8 cellular contexts compared by ENCODE assay signal in the genomic region with DNA sequence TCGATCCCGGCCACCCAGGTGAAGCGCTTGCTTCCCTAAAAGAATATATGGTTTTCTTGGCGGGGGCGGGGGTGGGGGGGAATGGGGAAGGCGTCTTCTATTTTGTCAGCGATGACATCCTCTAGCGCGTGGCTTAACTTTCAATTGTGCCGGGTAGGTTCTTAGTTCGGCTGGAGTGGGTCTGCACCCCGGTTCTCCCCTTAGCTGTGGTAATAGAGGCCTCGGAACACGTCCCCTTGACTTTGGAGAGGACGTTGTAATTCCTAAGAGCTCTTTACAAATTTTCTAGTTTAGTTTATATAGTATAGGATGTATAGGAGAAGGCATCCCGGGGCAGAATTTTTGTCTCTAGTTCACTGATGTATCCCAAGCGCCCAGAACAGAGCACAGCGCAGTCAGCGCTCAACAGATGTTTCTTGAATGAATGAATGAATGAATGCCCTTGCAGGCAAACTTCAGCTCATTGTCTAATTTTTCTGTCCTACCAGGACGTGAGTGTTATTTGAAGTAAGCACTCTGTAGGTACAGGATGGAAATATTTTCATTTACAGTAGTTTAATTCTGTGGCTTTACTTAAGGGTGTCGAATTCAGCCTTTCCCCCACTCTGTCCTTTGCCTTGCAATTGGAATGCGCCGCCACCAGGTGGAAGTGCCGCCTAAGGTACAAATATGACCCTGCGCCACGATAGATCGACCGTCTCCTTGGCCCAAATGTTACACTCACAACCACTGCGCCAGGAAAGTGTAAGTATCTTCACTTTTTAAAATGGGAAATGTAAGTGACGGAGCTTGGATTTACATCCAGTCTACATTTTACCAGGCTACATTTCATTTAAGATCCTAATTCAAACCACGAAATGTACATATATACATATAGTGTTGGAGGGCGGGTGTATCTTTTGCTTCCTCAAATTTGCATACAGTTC. TPM values are rescaled to one million over a fixed set of nuclear protein-coding genes. Genes with fewer than 3 reads are reported as not detected.
A peak's percentile ranks its signal among the peaks of the same experiment; 100 is the strongest.
DNase-seq lines count a peak whose midpoint lies in the region; TF ChIP-seq lines count a peak whose summit lies in the region.

No MANE protein-coding gene starts in this region.

- no peak for TF ChIP-seq EP300 in neural cell (conservative IDR thresholded peaks at IDR 0.05; ENCODE audit: poor library complexity, severe bottlenecking)

- H3K4me2 ChIP-seq in GM23248 (ENCODE audit: unreplicated experiment) (peak overlapping the region; percentile 86), neural cell (ENCODE audit: low read length) (no peak overlapping the region)

- peaks cover 9% of the 10 kb centered on the region; the same call in 1 of the 2 replicates for H3K4me1 ChIP-seq in GM23248 (ENCODE audit: insufficient read depth)

- H3K79me2 ChIP-seq in GM23248 (ENCODE audit: insufficient read depth): peaks cover 29% of the 10 kb centered on the region
- H3K79me2 ChIP-seq in neural cell (replicated peaks; ENCODE audit: insufficient read depth, low read length): peaks cover 3% of the 10 kb centered on the region

- TF ChIP-seq CTCF in foreskin fibroblast (IDR thresholded peaks at IDR 0.05; ENCODE audit: low read depth, low read length): peak; percentile 89
- TF ChIP-seq CTCF in neural cell (IDR thresholded peaks at IDR 0.05; ENCODE audit: poor library complexity, severe bottlenecking): peak; percentile 95

- H3K27me3 ChIP-seq in GM23248 (replicated peaks; ENCODE audit: insufficient read depth) (no peaks in the 10 kb centered on the region), neural cell (ENCODE audit: insufficient read depth, low read depth, low read length) (no peaks in the 10 kb centered on the region)

- H3K9ac ChIP-seq in GM23248: peak overlapping the region; percentile 90
- peak overlapping the region; percentile 83 for H3K9ac ChIP-seq in neural cell (ENCODE audit: low read length)

- in situ Hi-C loops in GM23248 (cut with MboI): loop anchor here (25.0 kb wide), 1 partner anchor 1104 kb away; no protein-coding TSS in a partner anchor

- H3K27me3 Mint-ChIP-seq in stimulated activated naive CD8-positive, alpha-beta T cell treated with anti-CD3 and anti-CD28 coated beads, Interleukin-15, Interleukin-2, amounts not matched to agents 100 ng/mL and 50 ng/mL, for 24 hours: no peaks in the 10 kb centered on the region

- H3K9me3 ChIP-seq in GM23248 (ENCODE audit: low read depth): no peaks in the 10 kb centered on the region
- no peaks in the 10 kb centered on the region for H3K9me3 ChIP-seq in KOPT-K1 (ENCODE audit: insufficient read depth, low read length, poor library complexity, severe bottlenecking)
- no peaks in the 10 kb centered on the region for H3K9me3 ChIP-seq in neural cell (ENCODE audit: low read length)

- peak; percentile 87 for DNase-seq in Daoy (ENCODE audit: low read depth)
- peak; percentile 89 for DNase-seq in GM23248
- peak; percentile 89 for DNase-seq in RPMI8226
- DNase-seq in activated effector memory CD4-positive, alpha-beta T cell treated with anti-CD3 and anti-CD28 coated beads, Interleukin-2, amount 50 U/mL, for 16 hours: peak; percentile 91
- peak; percentile 73 to 92 for DNase-seq in foreskin fibroblast

- H3K27ac ChIP-seq in GM23248 (peak overlapping the region; percentile 63; the same call in 1 of the 2 replicates), KOPT-K1 (ENCODE audit: low read depth, low read length, poor library complexity, severe bottlenecking) (peak overlapping the region; percentile 81), neural cell (ENCODE audit: low read length) (peak overlapping the region; percentile 75)

- H3K36me3 Mint-ChIP-seq in stimulated activated naive CD8-positive, alpha-beta T cell treated with anti-CD3 and anti-CD28 coated beads, Interleukin-15, Interleukin-2, amounts not matched to agents 100 ng/mL and 50 ng/mL, for 24 hours (ENCODE audit: low read depth): peaks cover 19% of the 10 kb centered on the region

- 3% methylated on average over 27 to 32 of the region's 32 CpGs for WGBS in GM23248 (ENCODE audit: low coverage in 1 of 2, low lambda C conversion rate in 2 of 2, missing lambda C conversion rate in 2 of 2), 2 experiments

- H3K4me3 Mint-ChIP-seq in stimulated activated naive CD8-positive, alpha-beta T cell treated with anti-CD3 and anti-CD28 coated beads, Interleukin-15, Interleukin-2, amounts not matched to agents 100 ng/mL and 50 ng/mL, for 24 hours: peak overlapping the region; percentile 99

- peaks cover 45% of the 10 kb centered on the region for H3K4me1 Mint-ChIP-seq in stimulated activated naive CD8-positive, alpha-beta T cell treated with anti-CD3 and anti-CD28 coated beads, Interleukin-15, Interleukin-2, amounts not matched to agents 100 ng/mL and 50 ng/mL, for 24 hours (ENCODE audit: low read depth)

- peak overlapping the region; percentile 53 for H3K27ac Mint-ChIP-seq in stimulated activated naive CD8-positive, alpha-beta T cell treated with anti-CD3 and anti-CD28 coated beads, Interleukin-15, Interleukin-2, amounts not matched to agents 100 ng/mL and 50 ng/mL, for 24 hours

- TF ChIP-seq RAD21 in neural cell (conservative IDR thresholded peaks at IDR 0.05): peak; percentile 96

- H3K36me3 ChIP-seq in GM23248 (ENCODE audit: low read depth) (peaks cover 8% of the 10 kb centered on the region; the same call in 1 of the 2 replicates), KOPT-K1 (ENCODE audit: insufficient read depth, low read length) (peaks cover 25% of the 10 kb centered on the region), neural cell (ENCODE audit: insufficient read depth, low read length) (peaks cover 5% of the 10 kb centered on the region)

- no peaks in the 10 kb centered on the region for H3K9me3 Mint-ChIP-seq in stimulated activated naive CD8-positive, alpha-beta T cell treated with anti-CD3 and anti-CD28 coated beads, Interleukin-15, Interleukin-2, amounts not matched to agents 100 ng/mL and 50 ng/mL, for 24 hours

- H3F3A ChIP-seq in GM23248 (ENCODE audit: insufficient read depth) (no peaks in the 10 kb centered on the region), neural cell (ENCODE audit: insufficient read depth, low read length, poor library complexity, severe bottlenecking) (no peaks in the 10 kb centered on the region)

- peak overlapping the region; percentile 93 for H2AFZ ChIP-seq in GM23248
- peak overlapping the region; percentile 35 for H2AFZ ChIP-seq in neural cell (ENCODE audit: low read depth, low read length)

- H4K20me1 ChIP-seq in GM23248 (ENCODE audit: insufficient read depth) (no peaks in the 10 kb centered on the region), neural cell (ENCODE audit: insufficient read depth) (no peaks in the 10 kb centered on the region)

- H3K9me2 ChIP-seq in GM23248 (ENCODE audit: insufficient read depth) (no peaks in the 10 kb centered on the region), neural cell (ENCODE audit: insufficient read depth, low read length) (no peaks in the 10 kb centered on the region)

- H3K4me3 ChIP-seq in GM23248 (peak overlapping the region; percentile 94), foreskin fibroblast (ENCODE audit: low read depth in 1 of 2, low read length in 2 of 2) (peak overlapping the region; percentile 76 to 86), neural cell (ENCODE audit: low read length) (peak overlapping the region; percentile 75)

TF ChIP-seq in neural cell, 6 proteins besides CTCF, POLR2A, EP300 and RAD21:
- TF ChIP-seq EZH2 (IDR thresholded peaks at IDR 0.05; ENCODE audit: borderline replicate concordance, insufficient read depth, low read length, poor library complexity, severe bottlenecking) (no peak), SMC3 (conservative IDR thresholded peaks at IDR 0.05; ENCODE audit: poor library complexity) (peak; percentile 90), POLR2AphosphoS5 (IDR thresholded peaks at IDR 0.05) (no peak), MXI1 (conservative IDR thresholded peaks at IDR 0.05; ENCODE audit: poor library complexity, severe bottlenecking) (no peak), REST (IDR thresholded peaks at IDR 0.05; ENCODE audit: borderline replicate concordance) (no peak), TAF1 (IDR thresholded peaks at IDR 0.05; ENCODE audit: low read depth) (no peak)
TF ChIP-seq in neural cell: peak in this region for 1.

RNA-seq across cellular contexts. Expression of gene MRPL39, which starts 0.8 kb away (rescaled TPM):
- total RNA-seq in Daoy (2014; rRNA removed; shearing (Covaris generic)): 92.2 and 119 TPM in 2 replicates
- total RNA-seq in GM23248 (2014; rRNA removed; shearing (Covaris generic)): 24.4 and 26.1 TPM in 2 replicates
- polyA plus RNA-seq in GM23248 (2016; fragmentation: Nextera tagmentation; extraction: Ambion mirVana): 50.5 and 50.7 TPM in 2 replicates
- polyA plus RNA-seq in neural cell: 28.5 and 43.2 TPM in 2 replicates
- 41.4 and 45.8 TPM in 2 replicates for polyA minus RNA-seq in neural cell

RNA-seq across cellular contexts. Expression of gene JAM2, which starts 31.0 kb away (rescaled TPM):
- 0.42 and 1.1 TPM in 2 replicates for total RNA-seq in Daoy (2014; rRNA removed; shearing (Covaris generic))
- total RNA-seq in GM23248 (2014; rRNA removed; shearing (Covaris generic)): 0.13 and 1.9 TPM in 2 replicates
- polyA plus RNA-seq in GM23248 (2016; fragmentation: Nextera tagmentation; extraction: Ambion mirVana) (1.9 TPM in 2 replicates), neural cell (1.1 and 2.0 TPM in 2 replicates)
- 2.4 and 3.2 TPM in 2 replicates for polyA minus RNA-seq in neural cell

Comparison
In these comparisons a context has a peak if more than half of its experiments do, and no peak if none do; other contexts are left out.
1. Peak in every context shown above with its lines: DNase-seq, H3K4me3 ChIP-seq and H3K27ac ChIP-seq.